Comparison of ENCODE assay signal across 27 cellular contexts in genomic region chr17:39529455-39529854, GRCh38.
"Had no signal": no experiment of that assay in that cellular context is flagged by ENCODE, and none has a peak within 500 bp of the region (broad histone marks: within the 10 kb centered on the region; RNA-seq: fewer than 3 reads in every experiment).

No MANE protein-coding gene starts in this region.

- ATAC-seq: activated CD4-positive, alpha-beta T cell treated with anti-CD3 and anti-CD28 coated beads for 36 hours; activated naive CD4-positive, alpha-beta T cell treated with anti-CD3 and anti-CD28 coated beads, Interleukin-2, amount 50 U/mL, for 72 hours; activated T-cell treated with anti-CD3 and anti-CD28 coated beads, Interleukin-2, amount 50 U/mL, for 72 hours; effector memory CD8-positive, alpha-beta T cell; foreskin keratinocyte; gastrocnemius medialis; heart left ventricle had no signal

- H3K4me3 Mint-ChIP-seq: activated CD4-positive, alpha-beta memory T cell treated with anti-CD3 and anti-CD28 coated beads for 36 hours; activated CD4-positive, alpha-beta T cell treated with anti-CD3 and anti-CD28 coated beads for 36 hours; activated CD4-positive, alpha-beta T cell treated with anti-CD3 and anti-CD28 coated beads, Interleukin-2, amount 10 ng/mL, durations not matched to agents 24 days and 14 days; activated naive CD4-positive, alpha-beta T cell treated with anti-CD3 and anti-CD28 coated beads, Interleukin-2, amount 10 ng/mL, durations not matched to agents 7 days and 5 days; activated naive CD8-positive, alpha-beta T cell treated with anti-CD3 and anti-CD28 coated beads, Interleukin-2, amount 10 ng/mL, durations not matched to agents 7 days and 5 days; activated T-cell treated with anti-CD3 and anti-CD28 coated beads, Interleukin-2, amount 50 U/mL, for 24 hours; activated T-cell treated with anti-CD3 and anti-CD28 coated beads, Interleukin-2, amount 50 U/mL, for 72 hours; central memory CD8-positive, alpha-beta T cell; dendritic cell treated with granulocyte-macrophage colony-stimulating factor and Interleukin-4, amounts not matched to agents 40 ng/mL and 50 ng/mL, for 4 days; effector memory CD8-positive, alpha-beta T cell had no signal

- H3K27me3 Mint-ChIP-seq: activated CD4-positive, alpha-beta memory T cell treated with anti-CD3 and anti-CD28 coated beads for 36 hours; activated CD4-positive, alpha-beta T cell treated with anti-CD3 and anti-CD28 coated beads for 36 hours; activated CD4-positive, alpha-beta T cell treated with anti-CD3 and anti-CD28 coated beads, Interleukin-2, amount 10 ng/mL, durations not matched to agents 24 days and 14 days; activated naive CD4-positive, alpha-beta T cell treated with anti-CD3 and anti-CD28 coated beads, Interleukin-2, amount 10 ng/mL, durations not matched to agents 7 days and 5 days; activated naive CD8-positive, alpha-beta T cell treated with anti-CD3 and anti-CD28 coated beads, Interleukin-2, amount 10 ng/mL, durations not matched to agents 7 days and 5 days; activated T-cell treated with anti-CD3 and anti-CD28 coated beads, Interleukin-2, amount 50 U/mL, for 24 hours; central memory CD8-positive, alpha-beta T cell; dendritic cell treated with granulocyte-macrophage colony-stimulating factor and Interleukin-4, amounts not matched to agents 40 ng/mL and 50 ng/mL, for 4 days; effector memory CD8-positive, alpha-beta T cell had no signal

- H3K9me3 Mint-ChIP-seq: activated CD4-positive, alpha-beta memory T cell treated with anti-CD3 and anti-CD28 coated beads for 36 hours; activated CD4-positive, alpha-beta T cell treated with anti-CD3 and anti-CD28 coated beads, Interleukin-2, amount 10 ng/mL, durations not matched to agents 24 days and 14 days; activated naive CD4-positive, alpha-beta T cell treated with anti-CD3 and anti-CD28 coated beads, Interleukin-2, amount 10 ng/mL, durations not matched to agents 7 days and 5 days; activated naive CD4-positive, alpha-beta T cell treated with anti-CD3 and anti-CD28 coated beads, Interleukin-2, amount 50 U/mL, for 72 hours; activated naive CD8-positive, alpha-beta T cell treated with anti-CD3 and anti-CD28 coated beads, Interleukin-2, amount 10 ng/mL, durations not matched to agents 7 days and 5 days; activated T-cell treated with anti-CD3 and anti-CD28 coated beads, Interleukin-2, amount 50 U/mL, for 24 hours; activated T-cell treated with anti-CD3 and anti-CD28 coated beads, Interleukin-2, amount 50 U/mL, for 72 hours; central memory CD8-positive, alpha-beta T cell; dendritic cell treated with granulocyte-macrophage colony-stimulating factor and Interleukin-4, amounts not matched to agents 40 ng/mL and 50 ng/mL, for 4 days; effector memory CD8-positive, alpha-beta T cell had no signal

- H3K4me1 Mint-ChIP-seq: activated naive CD4-positive, alpha-beta T cell treated with anti-CD3 and anti-CD28 coated beads, Interleukin-2, amount 10 ng/mL, durations not matched to agents 7 days and 5 days; central memory CD8-positive, alpha-beta T cell had no signal

- DNase-seq: activated CD4-positive, alpha-beta memory T cell treated with anti-CD3 and anti-CD28 coated beads for 36 hours; activated CD4-positive, alpha-beta T cell treated with anti-CD3 and anti-CD28 coated beads for 36 hours; activated CD4-positive, alpha-beta T cell treated with anti-CD3 and anti-CD28 coated beads, Interleukin-2, amount 10 ng/mL, durations not matched to agents 24 days and 14 days; activated CD4-positive, CD25-positive, alpha-beta regulatory T cell; activated CD4-positive, CD25-positive, alpha-beta regulatory T cell treated with anti-CD3 and anti-CD28 coated beads, Interleukin-2, amount 50 U/mL, for 72 hours; activated CD8-positive, alpha-beta memory T cell treated with anti-CD3 and anti-CD28 coated beads, Interleukin-2, amount 50 U/mL, for 48 hours; activated gamma-delta T cell; activated naive CD4-positive, alpha-beta T cell; activated naive CD4-positive, alpha-beta T cell treated with anti-CD3 and anti-CD28 coated beads, Interleukin-2, amount 10 ng/mL, durations not matched to agents 7 days and 5 days; activated naive CD8-positive, alpha-beta T cell treated with anti-CD3 and anti-CD28 coated beads, Interleukin-2, amount 10 ng/mL, durations not matched to agents 7 days and 5 days; activated T-cell treated with anti-CD3 and anti-CD28 coated beads for 4 hours; activated T-cell treated with anti-CD3 and anti-CD28 coated beads, Interleukin-2, amount 50 U/mL, for 24 hours; activated T-cell treated with anti-CD3 and anti-CD28 coated beads, Interleukin-2, amount 50 U/mL, for 72 hours; anterior cingulate cortex; brain microvascular endothelial cell; effector CD4-positive, alpha-beta T cell; effector memory CD8-positive, alpha-beta T cell; foreskin keratinocyte; gastrocnemius medialis; glutamatergic neuron; heart left ventricle; T-helper 2 cell had no signal

- H3K27ac Mint-ChIP-seq: activated CD4-positive, alpha-beta memory T cell treated with anti-CD3 and anti-CD28 coated beads for 36 hours; activated CD4-positive, alpha-beta T cell treated with anti-CD3 and anti-CD28 coated beads for 36 hours; activated CD4-positive, alpha-beta T cell treated with anti-CD3 and anti-CD28 coated beads, Interleukin-2, amount 10 ng/mL, durations not matched to agents 24 days and 14 days; activated naive CD4-positive, alpha-beta T cell treated with anti-CD3 and anti-CD28 coated beads, Interleukin-2, amount 10 ng/mL, durations not matched to agents 7 days and 5 days; activated naive CD4-positive, alpha-beta T cell treated with anti-CD3 and anti-CD28 coated beads, Interleukin-2, amount 50 U/mL, for 72 hours; activated naive CD8-positive, alpha-beta T cell treated with anti-CD3 and anti-CD28 coated beads, Interleukin-2, amount 10 ng/mL, durations not matched to agents 7 days and 5 days; activated T-cell treated with anti-CD3 and anti-CD28 coated beads, Interleukin-2, amount 50 U/mL, for 24 hours; dendritic cell treated with granulocyte-macrophage colony-stimulating factor and Interleukin-4, amounts not matched to agents 40 ng/mL and 50 ng/mL, for 4 days had no signal

- H3K27ac ChIP-seq: brain microvascular endothelial cell, coronary artery, esophagus muscularis mucosa, foreskin keratinocyte, gastrocnemius medialis had no signal

- H3K4me3 ChIP-seq: coronary artery, esophagus muscularis mucosa, gastrocnemius medialis, heart left ventricle had no signal

- H3K4me1 ChIP-seq: foreskin keratinocyte, gastrocnemius medialis had no signal

- H3K9me3 ChIP-seq: esophagus muscularis mucosa, gastrocnemius medialis, heart left ventricle had no signal

- H3K27me3 ChIP-seq: brain microvascular endothelial cell, esophagus muscularis mucosa, foreskin keratinocyte, gastrocnemius medialis, heart left ventricle had no signal
